8 cellular contexts compared by ENCODE assay signal in genomic region chr4:6019316-6020263, GRCh38. TPM values are rescaled to one million over a fixed set of nuclear protein-coding genes. Genes with fewer than 3 reads are reported as not detected.
DNase-seq lines count a peak whose midpoint lies in the region; ATAC-seq lines count a peak whose summit lies in the region.

No MANE protein-coding gene starts in this region.

- no peak overlapping the region for H2BK12ac ChIP-seq in mesenchymal stem cell (ENCODE audit: low read length in 2 of 2)

- H3K4me1 ChIP-seq in NT2/D1 (ENCODE audit: insufficient read depth, insufficient read length) (peaks cover 6% of the 10 kb centered on the region), mesenchymal stem cell (ENCODE audit: control insufficient read depth, insufficient read depth, low read depth, low read length) (no peaks in the 10 kb centered on the region)

- no peak overlapping the region for H3K18ac ChIP-seq in mesenchymal stem cell (ENCODE audit: low read depth in 1 of 2, low read length in 2 of 2)

- no peak overlapping the region for H3K27ac ChIP-seq in mesenchymal stem cell (ENCODE audit: low read length, poor library complexity, severe bottlenecking)

- no peak overlapping the region for H4K8ac ChIP-seq in mesenchymal stem cell (ENCODE audit: low read length)

- H3K14ac ChIP-seq in mesenchymal stem cell (ENCODE audit: low read length in 2 of 2): no peak overlapping the region

- H2AK5ac ChIP-seq in mesenchymal stem cell (ENCODE audit: low read length, severe bottlenecking): no peak overlapping the region

- H3K36me3 ChIP-seq in NT2/D1 (ENCODE audit: insufficient read depth, insufficient read length, low read length) (no peaks in the 10 kb centered on the region), mesenchymal stem cell (ENCODE audit: control insufficient read depth in 1 of 2, insufficient read depth in 2 of 2, low read depth in 1 of 2, low read length in 2 of 2) (no peaks in the 10 kb centered on the region)

- no peak overlapping the region for H4K91ac ChIP-seq in mesenchymal stem cell (ENCODE audit: low read length)

- no peak overlapping the region for H3K4me2 ChIP-seq in mesenchymal stem cell (ENCODE audit: low read length, poor library complexity, severe bottlenecking)

- ATAC-seq in GM19372 (IDR thresholded peaks at IDR 0.05; ENCODE audit: low read depth, unreplicated experiment) (peak; percentile 57), HG03135 (IDR thresholded peaks at IDR 0.05; ENCODE audit: unreplicated experiment) (no peak), GM21447 (IDR thresholded peaks at IDR 0.05; ENCODE audit: unreplicated experiment) (no peak)

- no peaks in the 10 kb centered on the region for H3K79me1 ChIP-seq in mesenchymal stem cell (replicated peaks; ENCODE audit: low read length, poor library complexity, severe bottlenecking)

- H2BK15ac ChIP-seq in mesenchymal stem cell (ENCODE audit: low read depth, poor library complexity, severe bottlenecking): no peak overlapping the region

- no peak overlapping the region for H2AFZ ChIP-seq in mesenchymal stem cell (ENCODE audit: low read depth, low read length)

- no peak overlapping the region for H3K4ac ChIP-seq in mesenchymal stem cell (ENCODE audit: low read depth in 1 of 2, low read length in 2 of 2)

- H3K23ac ChIP-seq in mesenchymal stem cell (ENCODE audit: low read length in 2 of 2): no peak overlapping the region

- H2BK120ac ChIP-seq in mesenchymal stem cell (ENCODE audit: low read depth, low read length): no peak overlapping the region

- DNase-seq in SKM-1 treated with dmso at 0.1 percent for 144 hours (lab: John Stamatoyannopoulos, UW; ENCODE audit: unreplicated experiment): peak; percentile 53
- DNase-seq in SKM-1 (lab: John Stamatoyannopoulos, UW; ENCODE audit: unreplicated experiment): no peak
- peak; percentile 82 for DNase-seq in NT2/D1 (ENCODE audit: low read depth, low spot score)
- peak; percentile 81 for DNase-seq in cerebellum (ENCODE audit: low spot score)
- DNase-seq in mesenchymal stem cell: peak; percentile 8

- H2BK5ac ChIP-seq in mesenchymal stem cell (ENCODE audit: low read depth, low read length, poor library complexity, severe bottlenecking): no peak overlapping the region

- no peak overlapping the region for H3K4me3 ChIP-seq in NT2/D1 (ENCODE audit: insufficient read length, low read depth)
- H3K4me3 ChIP-seq in mesenchymal stem cell (ENCODE audit: insufficient read depth in 1 of 2, low read depth in 1 of 2, low read length in 2 of 2): no peak overlapping the region

- H3K9me3 ChIP-seq in NT2/D1 (ENCODE audit: insufficient read depth, low read length) (no peaks in the 10 kb centered on the region), mesenchymal stem cell (ENCODE audit: control insufficient read depth, low read length) (no peaks in the 10 kb centered on the region)

- 37% methylated on average over 19 of the region's 22 CpGs for WGBS in mesenchymal stem cell

- H3K9ac ChIP-seq in NT2/D1 (ENCODE audit: insufficient read length, low read depth) (peak overlapping the region; percentile 23), mesenchymal stem cell (ENCODE audit: low read length) (no peak overlapping the region)

- H3K27me3 ChIP-seq in NT2/D1 (ENCODE audit: insufficient read depth, insufficient read length): peaks cover 2% of the 10 kb centered on the region
- H3K27me3 ChIP-seq in mesenchymal stem cell (ENCODE audit: control insufficient read depth in 1 of 2, insufficient read depth in 1 of 2, low read length in 2 of 2): peaks cover 12 to 41% of the 10 kb centered on the region in 2 experiments

RNA-seq across cellular contexts. Expression of gene C4orf50, which starts 1.4 kb away (rescaled TPM):
- 9.4 TPM for total RNA-seq in cerebellum
- not detected for polyA plus RNA-seq in mesenchymal stem cell (2013, experiment 1 of 2)
- not detected for polyA plus RNA-seq in mesenchymal stem cell (2013, experiment 2 of 2)
